ENCODE assay signal across 31 cellular contexts in genomic region chr15:75053748-75054125, GRCh38.
"Had no signal": no experiment of that assay in that cellular context is flagged by ENCODE, and none has a peak within 500 bp of the region (broad histone marks: within the 10 kb centered on the region; RNA-seq: fewer than 3 reads in every experiment).

No MANE protein-coding gene starts in this region.

- H3K27ac ChIP-seq: ascending aorta, RWPE1, SJSA1 had no signal

- H3K27ac Mint-ChIP-seq: activated B cell treated with CpG ODN at 0.5 μM for 24 hours; activated CD4-positive, alpha-beta T cell treated with anti-CD3 and anti-CD28 coated beads, Interleukin-2, amount 10 ng/mL, durations not matched to agents 24 days and 14 days; activated CD8-positive, alpha-beta memory T cell treated with anti-CD3 and anti-CD28 coated beads, Interleukin-2, amount 10 ng/mL, durations not matched to agents 7 days and 5 days; activated naive CD4-positive, alpha-beta T cell treated with anti-CD3 and anti-CD28 coated beads, Interleukin-2, amount 50 U/mL, for 72 hours; activated naive CD8-positive, alpha-beta T cell treated with anti-CD3 and anti-CD28 coated beads, Interleukin-2, amount 50 U/mL, for 24 hours; activated T-cell treated with anti-CD3 and anti-CD28 coated beads, Interleukin-2, amount 50 U/mL, for 24 hours had no signal

- H3K27me3 ChIP-seq: ascending aorta, body of pancreas, Peyer's patch, SJSA1 had no signal

- H3K9me3 Mint-ChIP-seq: activated B cell treated with CpG ODN at 0.5 μM for 24 hours; activated CD4-positive, alpha-beta T cell treated with anti-CD3 and anti-CD28 coated beads, Interleukin-2, amount 10 ng/mL, durations not matched to agents 24 days and 14 days; activated naive CD4-positive, alpha-beta T cell treated with anti-CD3 and anti-CD28 coated beads, Interleukin-2, amount 50 U/mL, for 72 hours; activated naive CD8-positive, alpha-beta T cell treated with anti-CD3 and anti-CD28 coated beads, Interleukin-2, amount 50 U/mL, for 24 hours; activated T-cell treated with anti-CD3 and anti-CD28 coated beads, Interleukin-2, amount 50 U/mL, for 24 hours; central memory CD8-positive, alpha-beta T cell; T-helper 2 cell treated with Interferon-gamma antibody and Interleukin-4, amounts not matched to agents 5 μg/mL and 100 μg/mL, for 36 hours had no signal

- H3K4me3 Mint-ChIP-seq: activated B cell treated with CpG ODN at 0.5 μM for 24 hours; activated CD4-positive, alpha-beta T cell treated with anti-CD3 and anti-CD28 coated beads, Interleukin-2, amount 10 ng/mL, durations not matched to agents 24 days and 14 days; activated CD8-positive, alpha-beta memory T cell treated with anti-CD3 and anti-CD28 coated beads, Interleukin-2, amount 10 ng/mL, durations not matched to agents 7 days and 5 days; activated naive CD8-positive, alpha-beta T cell treated with anti-CD3 and anti-CD28 coated beads, Interleukin-2, amount 50 U/mL, for 24 hours; activated T-cell treated with anti-CD3 and anti-CD28 coated beads, Interleukin-2, amount 50 U/mL, for 24 hours; central memory CD8-positive, alpha-beta T cell; T-helper 2 cell treated with Interferon-gamma antibody and Interleukin-4, amounts not matched to agents 5 μg/mL and 100 μg/mL, for 36 hours had no signal

- H3K4me1 Mint-ChIP-seq: activated B cell treated with CpG ODN at 0.5 μM for 24 hours; central memory CD8-positive, alpha-beta T cell had no signal

- H3K9me3 ChIP-seq: ascending aorta, body of pancreas, Peyer's patch, SJSA1 had no signal

- H3K36me3 ChIP-seq: ascending aorta, Peyer's patch had no signal

- DNase-seq: activated B cell treated with CpG ODN at 0.5 μM for 24 hours; activated CD4-positive, alpha-beta T cell treated with anti-CD3 and anti-CD28 coated beads for 1 hour; activated CD4-positive, alpha-beta T cell treated with anti-CD3 and anti-CD28 coated beads, Interleukin-2, amount 10 ng/mL, durations not matched to agents 24 days and 14 days; activated CD4-positive, alpha-beta T cell treated with anti-CD3 and anti-CD28 coated beads, Interleukin-2, amount 50 U/mL, for 48 hours; activated CD8-positive, alpha-beta memory T cell treated with anti-CD3 and anti-CD28 coated beads, Interleukin-2, amount 10 ng/mL, durations not matched to agents 7 days and 5 days; activated effector memory CD4-positive, alpha-beta T cell treated with anti-CD3 and anti-CD28 coated beads, Interleukin-2, amount 50 U/mL, for 16 hours; activated naive CD4-positive, alpha-beta T cell treated with Interleukin-2 at 50 U/mL for 16 hours; activated naive CD8-positive, alpha-beta T cell treated with anti-CD3 and anti-CD28 coated beads, Interleukin-2, amount 50 U/mL, for 24 hours; activated T-cell treated with anti-CD3 and anti-CD28 coated beads, Interleukin-2, amount 50 U/mL, for 24 hours; amniotic stem cell; body of pancreas; Kasumi-1; NCI-H1694; NCI-H2029; NCI-H2107; NCI-H2171 treated with DMSO at 0.1 percent for 48 hours; NCI-H226; NCI-H510A; NCI-H526 treated with DMSO at 0.1 percent for 48 hours; NCI-H82; SHP77; SW 1271 had no signal

- H3K27me3 Mint-ChIP-seq: activated B cell treated with CpG ODN at 0.5 μM for 24 hours; activated CD4-positive, alpha-beta T cell treated with anti-CD3 and anti-CD28 coated beads, Interleukin-2, amount 10 ng/mL, durations not matched to agents 24 days and 14 days; activated CD8-positive, alpha-beta memory T cell treated with anti-CD3 and anti-CD28 coated beads, Interleukin-2, amount 10 ng/mL, durations not matched to agents 7 days and 5 days; activated naive CD8-positive, alpha-beta T cell treated with anti-CD3 and anti-CD28 coated beads, Interleukin-2, amount 50 U/mL, for 24 hours; activated T-cell treated with anti-CD3 and anti-CD28 coated beads, Interleukin-2, amount 50 U/mL, for 24 hours; central memory CD8-positive, alpha-beta T cell had no signal

- H3K4me3 ChIP-seq: ascending aorta, body of pancreas, K562, Peyer's patch, SJSA1 had no signal

- ATAC-seq: activated CD8-positive, alpha-beta memory T cell treated with anti-CD3 and anti-CD28 coated beads, Interleukin-2, amount 10 ng/mL, durations not matched to agents 7 days and 5 days; activated naive CD4-positive, alpha-beta T cell treated with anti-CD3 and anti-CD28 coated beads, Interleukin-2, amount 50 U/mL, for 72 hours; activated naive CD8-positive, alpha-beta T cell treated with anti-CD3 and anti-CD28 coated beads, Interleukin-2, amount 50 U/mL, for 24 hours; SK-N-SH treated with all-trans-retinoic acid at 6 μM for 48 hours had no signal
